ENCODE assay signal across 8 cellular contexts in the genomic region with DNA sequence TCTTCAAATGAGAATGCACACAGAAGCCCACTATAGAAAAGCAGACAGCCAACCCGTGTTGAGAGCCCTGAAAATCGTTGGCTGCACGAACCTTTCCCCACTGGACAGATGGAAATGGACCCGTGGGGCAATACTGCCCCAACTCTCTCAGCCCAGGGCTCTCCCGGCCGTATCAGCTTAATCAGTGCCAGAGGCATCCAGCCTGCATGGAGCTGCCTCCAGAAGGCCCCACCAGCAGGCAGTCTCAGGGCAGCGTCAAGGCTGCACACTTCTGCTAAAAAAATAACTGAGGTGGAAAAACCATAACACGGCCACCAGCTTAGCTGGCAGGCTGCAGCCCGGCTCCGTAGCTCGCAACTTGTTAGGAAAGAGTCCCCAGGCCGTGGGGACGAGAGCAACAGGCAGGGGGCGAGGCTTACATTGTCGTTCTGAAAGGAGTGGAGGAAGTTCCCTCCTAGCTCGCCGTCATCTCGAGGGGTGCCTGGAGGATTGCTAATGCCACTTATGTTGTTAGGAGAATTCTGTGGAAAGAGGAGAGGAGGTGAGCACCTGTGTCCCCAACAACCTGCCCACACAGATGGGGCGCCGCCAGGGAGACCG. TPM values are rescaled to one million over a fixed set of nuclear protein-coding genes. Genes with fewer than 3 reads are reported as not detected.
DNase-seq lines count a peak whose midpoint lies in the region; ATAC-seq, FAIRE-seq and TF ChIP-seq lines count a peak whose summit lies in the region.

No MANE protein-coding gene starts in this region.

- H3K9ac ChIP-seq in MM.1S (ENCODE audit: low read length), result no peak overlapping the region

- in situ Hi-C loops in G401 (cut with HindIII; ENCODE audit: low sequenced_read_pairs), result no loop called here

- H2AFZ ChIP-seq in MM.1S (ENCODE audit: low read length), result no peak overlapping the region

- H3K4me3 Mint-ChIP-seq in activated T-helper 1 cell treated with anti-CD3 and anti-CD28 coated beads, Interleukin-12 subunit alpha, Interleukin-12 subunit beta, Interleukin-2, Interleukin-4 antibody, amounts not matched to agents 30 ng/mL and 10 ng/mL and 1 ng/mL, durations not matched to agents 14 hours and 24 hours and 36 hours, result no peak overlapping the region

- H3K4me2 ChIP-seq in A549 (peak overlapping the region; percentile 60; the same call in 1 of the 3 replicates), MM.1S (ENCODE audit: low read depth, low read length) (no peak overlapping the region)

- no peak for TF ChIP-seq POLR2A in A549 (IDR thresholded peaks at IDR 0.05; ENCODE audit: low read length)

- H3K27ac ChIP-seq in A549, result peak overlapping the region in 1 of 2 experiments; percentile 82; a peak in 3 of 6 replicates
- H3K27ac ChIP-seq in MM.1S (ENCODE audit: low read length), result no peak overlapping the region

- TF ChIP-seq RAD21 in A549 (conservative IDR thresholded peaks at IDR 0.05 in 1 of 2, IDR thresholded peaks at IDR 0.05 in 1 of 2), result no peak

- H3K9me3 ChIP-seq in A549 (no peaks in the 10 kb centered on the region), MM.1S (replicated peaks; ENCODE audit: insufficient read depth, low read length) (no peaks in the 10 kb centered on the region)

- no peaks in the 10 kb centered on the region for H3K79me2 ChIP-seq in MM.1S (ENCODE audit: low read length)

- H4K20me1 ChIP-seq in MM.1S (ENCODE audit: insufficient read depth, low read length), result no peaks in the 10 kb centered on the region

- H3F3A ChIP-seq in MM.1S (ENCODE audit: insufficient read depth, low read length), result no peaks in the 10 kb centered on the region

- H3K36me3 Mint-ChIP-seq in activated T-helper 1 cell treated with anti-CD3 and anti-CD28 coated beads, Interleukin-12 subunit alpha, Interleukin-12 subunit beta, Interleukin-2, Interleukin-4 antibody, amounts not matched to agents 30 ng/mL and 10 ng/mL and 1 ng/mL, durations not matched to agents 14 hours and 24 hours and 36 hours (ENCODE audit: low read depth), result peaks cover 25% of the 10 kb centered on the region

- no peak for FAIRE-seq in A549 (lab: Jason Lieb, UNC)

- H3K9me3 Mint-ChIP-seq in activated T-helper 1 cell treated with anti-CD3 and anti-CD28 coated beads, Interleukin-12 subunit alpha, Interleukin-12 subunit beta, Interleukin-2, Interleukin-4 antibody, amounts not matched to agents 30 ng/mL and 10 ng/mL and 1 ng/mL, durations not matched to agents 14 hours and 24 hours and 36 hours, result no peaks in the 10 kb centered on the region

- H3K4me3 ChIP-seq in A549, result no peak overlapping the region
- no peak overlapping the region for H3K4me3 ChIP-seq in MM.1S (ENCODE audit: low read length)

- POLR2A ChIA-PET in A549 (lab: Yijun Ruan, JAX), result no interaction called here

- no peaks in the 10 kb centered on the region for H3K9me2 ChIP-seq in MM.1S (replicated peaks; ENCODE audit: insufficient read depth, low read length)

- TF ChIP-seq CTCF in A549 (IDR thresholded peaks at IDR 0.05), result no peak
- no peak for TF ChIP-seq CTCF in MM.1S (IDR thresholded peaks at IDR 0.05; ENCODE audit: low read length)

- TF ChIP-seq EP300 in A549 (IDR thresholded peaks at IDR 0.05), result no peak

- no peak for DNase-seq in A549 (ENCODE audit: low read depth in 1 of 2, low spot score in 1 of 2)
- peak; percentile 86 for DNase-seq in G401 (ENCODE audit: low spot score)
- DNase-seq in activated T-helper 1 cell treated with anti-CD3 and anti-CD28 coated beads, Interleukin-12 subunit alpha, Interleukin-12 subunit beta, Interleukin-2, Interleukin-4 antibody, amounts not matched to agents 30 ng/mL and 10 ng/mL and 1 ng/mL, durations not matched to agents 14 hours and 24 hours and 36 hours (ENCODE audit: low spot score), result no peak
- DNase-seq in kidney tubule cell (ENCODE audit: low spot score), result peak; percentile 47
- no peak for DNase-seq in iPS-NIHi7 (ENCODE audit: extremely low spot score)
- no peak for DNase-seq in MM.1S
- DNase-seq in AML-193 (lab: John Stamatoyannopoulos, UW), result no peak
- no peak for DNase-seq in COR-L47 (lab: John Stamatoyannopoulos, UW)

- peak; percentile 23 to 27; a peak in 2 of 6 replicates for ATAC-seq in A549

- no peaks in the 10 kb centered on the region for H3K36me3 ChIP-seq in MM.1S (replicated peaks; ENCODE audit: insufficient read depth, low read length)

- peaks cover 27% of the 10 kb centered on the region for H3K4me1 Mint-ChIP-seq in activated T-helper 1 cell treated with anti-CD3 and anti-CD28 coated beads, Interleukin-12 subunit alpha, Interleukin-12 subunit beta, Interleukin-2, Interleukin-4 antibody, amounts not matched to agents 30 ng/mL and 10 ng/mL and 1 ng/mL, durations not matched to agents 14 hours and 24 hours and 36 hours (ENCODE audit: low read depth)

- H3K4me1 ChIP-seq in A549 (peaks cover 22% of the 10 kb centered on the region; the same call in 1 of the 3 replicates), MM.1S (ENCODE audit: low read length) (no peaks in the 10 kb centered on the region)

- CTCF ChIA-PET in A549 (lab: Yijun Ruan, JAX), result interaction anchor here (1.2 to 1.5 kb wide), 2 partner anchors 14 to 261 kb away, joined by 3 to 4 read pairs; no protein-coding TSS in a partner anchor

- WGBS in A549 (ENCODE audit: missing lambda C conversion rate), result 83% methylated on average over 21 of the region's 21 CpGs

- no peaks in the 10 kb centered on the region for H3K27me3 ChIP-seq in MM.1S (replicated peaks; ENCODE audit: insufficient read depth, low read length)

- H3K27me3 Mint-ChIP-seq in activated T-helper 1 cell treated with anti-CD3 and anti-CD28 coated beads, Interleukin-12 subunit alpha, Interleukin-12 subunit beta, Interleukin-2, Interleukin-4 antibody, amounts not matched to agents 30 ng/mL and 10 ng/mL and 1 ng/mL, durations not matched to agents 14 hours and 24 hours and 36 hours (ENCODE audit: insufficient read depth), result no peaks in the 10 kb centered on the region

- H3K27ac Mint-ChIP-seq in activated T-helper 1 cell treated with anti-CD3 and anti-CD28 coated beads, Interleukin-12 subunit alpha, Interleukin-12 subunit beta, Interleukin-2, Interleukin-4 antibody, amounts not matched to agents 30 ng/mL and 10 ng/mL and 1 ng/mL, durations not matched to agents 14 hours and 24 hours and 36 hours, result peak overlapping the region; percentile 8

- intact Hi-C loops in activated T-helper 1 cell treated with anti-CD3 and anti-CD28 coated beads, Interleukin-12 subunit alpha, Interleukin-12 subunit beta, Interleukin-2, Interleukin-4 antibody, amounts not matched to agents 30 ng/mL and 10 ng/mL and 1 ng/mL, durations not matched to agents 14 hours and 24 hours and 36 hours (cut with micrococcal nuclease), result no loop called here

TF ChIP-seq in A549, 52 proteins besides CTCF, POLR2A, EP300 and RAD21:
- no peak for TF ChIP-seq MYC (IDR thresholded peaks at IDR 0.05; ENCODE audit: borderline replicate concordance, low read length)
- no peak for TF ChIP-seq ZNF302 (CRISPR knock-in tag; IDR thresholded peaks at IDR 0.05)
- TF ChIP-seq BHLHE40 (IDR thresholded peaks at IDR 0.05; ENCODE audit: low read depth, low read length), result no peak
- TF ChIP-seq, protein P1, sequence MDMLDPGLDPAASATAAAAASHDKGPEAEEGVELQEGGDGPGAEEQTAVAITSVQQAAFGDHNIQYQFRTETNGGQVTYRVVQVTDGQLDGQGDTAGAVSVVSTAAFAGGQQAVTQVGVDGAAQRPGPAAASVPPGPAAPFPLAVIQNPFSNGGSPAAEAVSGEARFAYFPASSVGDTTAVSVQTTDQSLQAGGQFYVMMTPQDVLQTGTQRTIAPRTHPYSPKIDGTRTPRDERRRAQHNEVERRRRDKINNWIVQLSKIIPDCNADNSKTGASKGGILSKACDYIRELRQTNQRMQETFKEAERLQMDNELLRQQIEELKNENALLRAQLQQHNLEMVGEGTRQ (IDR thresholded peaks at IDR 0.05), result no peak
- TF ChIP-seq ZSCAN20 (CRISPR knock-in tag; IDR thresholded peaks at IDR 0.05), result no peak
- no peak for TF ChIP-seq CBX8 (IDR thresholded peaks at IDR 0.05)
- TF ChIP-seq RCOR1 (IDR thresholded peaks at IDR 0.05; ENCODE audit: low read depth, low read length), result no peak

RNA-seq across cellular contexts. Expression of a gene that starts 28.0 kb away (rescaled TPM):
- polyA plus RNA-seq in A549 (2011; rRNA removed) (16.2 and 33.0 TPM in 2 replicates), A549 (2017; fragmentation: RNase III; extraction: RNeasy Plus Mini Kit Qiagen cat#74134 plus additional on column Dnase treatment) (64.8 to 70.4 TPM (median 68.9 TPM) in 3 replicates)
- 15.8 and 20.6 TPM in 2 replicates for polyA plus RNA-seq in A549 (2012; cell fraction: cytosol; rRNA removed)
- polyA plus RNA-seq in A549 (2012; cell fraction: nucleus; rRNA removed), result 11.7 and 27.6 TPM in 2 replicates
- polyA minus RNA-seq in A549 (2011; rRNA and poly(A)+ RNA removed), result 14.1 and 16.1 TPM in 2 replicates
- 190 and 218 TPM in 2 replicates for total RNA-seq in G401 (2014; rRNA removed; shearing (Covaris generic))
- total RNA-seq in activated T-helper 1 cell treated with anti-CD3 and anti-CD28 coated beads, Interleukin-12 subunit alpha, Interleukin-12 subunit beta, Interleukin-2, Interleukin-4 antibody, amounts not matched to agents 30 ng/mL and 10 ng/mL and 1 ng/mL, durations not matched to agents 14 hours and 24 hours and 36 hours, result 145 and 150 TPM in 2 replicates

RNA-seq across cellular contexts. Expression of a gene that starts 28.1 kb away (rescaled TPM):
- polyA plus RNA-seq in A549 (2011; rRNA removed) (3.6 and 5.0 TPM in 2 replicates), A549 (2017; fragmentation: RNase III; extraction: RNeasy Plus Mini Kit Qiagen cat#74134 plus additional on column Dnase treatment) (3.4 to 4.2 TPM (median 4.0 TPM) in 3 replicates)
- 4.2 and 4.6 TPM in 2 replicates for polyA plus RNA-seq in A549 (2012; cell fraction: cytosol; rRNA removed)
- polyA plus RNA-seq in A549 (2012; cell fraction: nucleus; rRNA removed), result 7.7 and 8.4 TPM in 2 replicates
- 5.0 and 6.0 TPM in 2 replicates for polyA minus RNA-seq in A549 (2011; rRNA and poly(A)+ RNA removed)
- total RNA-seq in G401 (2014; rRNA removed; shearing (Covaris generic)), result 5.5 and 6.2 TPM in 2 replicates
- total RNA-seq in activated T-helper 1 cell treated with anti-CD3 and anti-CD28 coated beads, Interleukin-12 subunit alpha, Interleukin-12 subunit beta, Interleukin-2, Interleukin-4 antibody, amounts not matched to agents 30 ng/mL and 10 ng/mL and 1 ng/mL, durations not matched to agents 14 hours and 24 hours and 36 hours, result 8.3 and 11.3 TPM in 2 replicates

Comparison
In these comparisons a context has a peak if more than half of its experiments do, and no peak if none do; other contexts are left out.
1. DNase-seq: peak in G401 (single experiment) and kidney tubule cell (single experiment); none in A549 (0 of 2), activated T-helper 1 cell treated with anti-CD3 and anti-CD28 coated beads, Interleukin-12 subunit alpha, Interleukin-12 subunit beta, Interleukin-2, Interleukin-4 antibody, amounts not matched to agents 30 ng/mL and 10 ng/mL and 1 ng/mL, durations not matched to agents 14 hours and 24 hours and 36 hours (single experiment), iPS-NIHi7 (single experiment), MM.1S (single experiment), AML-193 (0 of 2) and COR-L47 (single experiment).